Comparison of ENCODE assay signal across 35 cellular contexts in the genomic region with DNA sequence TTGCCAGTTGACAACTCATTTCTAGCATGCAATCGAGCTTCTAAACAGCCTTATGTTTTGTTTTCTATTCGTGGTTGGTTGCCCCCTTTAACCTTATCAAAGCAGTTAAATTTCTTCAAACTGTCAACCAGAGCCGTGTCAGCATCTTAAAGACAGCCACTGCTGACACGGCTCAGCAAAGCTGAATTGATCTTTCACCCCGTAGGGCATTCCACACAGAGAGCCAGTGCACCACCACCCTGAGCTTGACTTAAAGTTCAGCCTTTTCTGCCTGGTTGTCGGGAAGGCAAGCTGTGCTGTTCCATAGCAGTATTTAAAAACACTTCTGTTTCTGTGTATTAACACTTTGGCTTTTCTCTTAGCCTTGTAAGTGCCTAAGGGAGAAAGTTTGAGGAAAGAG.
DNase-seq lines count a peak whose midpoint lies in the region; ATAC-seq, FAIRE-seq and TF ChIP-seq lines count a peak whose summit lies in the region.
"Had no signal": no experiment of that assay in that cellular context is flagged by ENCODE, and none has a peak within 500 bp of the region (broad histone marks: within the 10 kb centered on the region; RNA-seq: fewer than 3 reads in every experiment).

No MANE protein-coding gene starts in this region.

- no peak overlapping the region for H4K8ac ChIP-seq in H1 (ENCODE audit: extremely low read depth, insufficient read depth, low read length)

- H3K4me1 ChIP-seq in H1 (replicated peaks in 1 of 4; ENCODE audit: control insufficient read depth in 3 of 4, insufficient read depth in 4 of 4, low read length in 3 of 4) (peaks cover 0 to 7% (median 4%) of the 10 kb centered on the region in 4 experiments), psoas muscle (peaks cover 8% of the 10 kb centered on the region)
- H3K4me1 ChIP-seq: esophagus squamous epithelium, foreskin keratinocyte, left lung, Peyer's patch, uterus had no signal

- no peaks in the 10 kb centered on the region for H3K79me2 ChIP-seq in H1 (ENCODE audit: control insufficient read depth in 1 of 2, insufficient read depth in 2 of 2, low read length in 2 of 2)

- no peak overlapping the region for H3K9ac ChIP-seq in H1 (replicated peaks in 1 of 4; ENCODE audit: extremely low read depth in 1 of 4, low read depth in 3 of 4, low read length in 3 of 4)

- no peaks in the 10 kb centered on the region for H3K23me2 ChIP-seq in H1 (ENCODE audit: low read depth, low read length)

- H3K79me1 ChIP-seq in H1 (ENCODE audit: low read depth, low read length), result no peaks in the 10 kb centered on the region

- H3K4ac ChIP-seq in H1 (replicated peaks; ENCODE audit: insufficient read length, low read depth, low read length), result no peak overlapping the region

- no peak overlapping the region for H2BK120ac ChIP-seq in H1 (replicated peaks; ENCODE audit: low read depth, low read length)

- no peak overlapping the region for H3K4me3 ChIP-seq in H1 (ENCODE audit: extremely low read depth in 1 of 4, insufficient read depth in 2 of 4, low read depth in 3 of 4, low read length in 4 of 4)
- peak overlapping the region; percentile 16 for H3K4me3 ChIP-seq in psoas muscle
- H3K4me3 ChIP-seq: esophagus squamous epithelium, GM12878, left lung, Peyer's patch, thoracic aorta, uterus had no signal

- no peak for TF ChIP-seq RAD21 in H1 (IDR thresholded peaks at IDR 0.05 in 1 of 2, conservative IDR thresholded peaks at IDR 0.05 in 1 of 2; ENCODE audit: low read depth in 2 of 2, low read length in 2 of 2)

- no peaks in the 10 kb centered on the region for H3K9me3 ChIP-seq in H1 (ENCODE audit: insufficient read depth in 2 of 2, low read depth in 1 of 2, low read length in 1 of 2)
- H3K9me3 ChIP-seq in psoas muscle, result no peaks in the 10 kb centered on the region
- H3K9me3 ChIP-seq: esophagus squamous epithelium, left lung, Peyer's patch, thoracic aorta, uterus had no signal

- H3K4me3 Mint-ChIP-seq in progenitor cell of endocrine pancreas (ENCODE audit: low read depth), result no peak overlapping the region
- H3K4me3 Mint-ChIP-seq in activated naive CD4-positive, alpha-beta T cell treated with anti-CD3 and anti-CD28 coated beads, Interleukin-2, amount 10 ng/mL, durations not matched to agents 7 days and 5 days, result no peak overlapping the region
- H3K4me3 Mint-ChIP-seq: activated naive CD8-positive, alpha-beta T cell treated with anti-CD3 and anti-CD28 coated beads, Interleukin-2, amount 50 U/mL, for 24 hours; CD4-positive, alpha-beta T cell; central memory CD8-positive, alpha-beta T cell; dendritic cell treated with granulocyte-macrophage colony-stimulating factor and Interleukin-4, amounts not matched to agents 40 ng/mL and 50 ng/mL, for 4 days; H9; memory B cell; T-helper 17 cell had no signal

- H3K27me3 ChIP-seq in H1 (replicated peaks in 1 of 4; ENCODE audit: control insufficient read depth in 3 of 4, extremely low read depth in 1 of 4, insufficient read depth in 3 of 4, low read length in 3 of 4), result no peaks in the 10 kb centered on the region
- H3K27me3 ChIP-seq in psoas muscle (ENCODE audit: insufficient read depth in 3 of 3, low read length in 2 of 3), result no peaks in the 10 kb centered on the region
- H3K27me3 ChIP-seq: esophagus squamous epithelium, foreskin keratinocyte, left lung, Peyer's patch, uterus had no signal

- intact Hi-C loops in psoas muscle (cut with DNase I), result no loop called here

- peak; percentile 66 for DNase-seq in ELF-1 (ENCODE audit: low read depth, low spot score)
- DNase-seq in H1 (ENCODE audit: low read depth in 1 of 2, low spot score in 2 of 2), result no peak
- DNase-seq in kidney tubule cell (ENCODE audit: low spot score), result peak; percentile 47
- no peak for DNase-seq in psoas muscle
- no peak for DNase-seq in GM10266 (ENCODE audit: extremely low spot score)
- no peak for DNase-seq in progenitor cell of endocrine pancreas (ENCODE audit: low spot score, unreplicated experiment)
- no peak for DNase-seq in substantia nigra (lab: John Stamatoyannopoulos, UW)
- DNase-seq in activated naive CD4-positive, alpha-beta T cell treated with anti-CD3 and anti-CD28 coated beads, Interleukin-2, amount 10 ng/mL, durations not matched to agents 7 days and 5 days, result no peak
- DNase-seq: activated CD4-positive, alpha-beta T cell treated with anti-CD3 and anti-CD28 coated beads, Interleukin-2, amount 50 U/mL, for 4 hours; activated gamma-delta T cell treated with Interleukin-2 at 50 U/mL for 16 hours; activated naive CD8-positive, alpha-beta T cell treated with anti-CD3 and anti-CD28 coated beads, Interleukin-2, amount 50 U/mL, for 24 hours; activated T-cell treated with anti-CD3 and anti-CD28 coated beads, Interleukin-2, amount 50 U/mL, for 48 hours; CD4-positive, alpha-beta T cell; esophagus squamous epithelium; foreskin keratinocyte; H9; left lung; NCI-H1694; NCI-H446 treated with DMSO at 0.1 percent for 48 hours; NCI-H774; nucleus accumbens; Peyer's patch; SHP77; stimulated activated CD4-positive, alpha-beta T cell treated with anti-CD3 and anti-CD28 coated beads, Interleukin-1b, Interleukin-23, amount 100 ng/mL, for 48 hours; stimulated activated naive CD8-positive, alpha-beta T cell treated with anti-CD3 and anti-CD28 coated beads, Interleukin-15, Interleukin-2, amounts not matched to agents 100 U/mL and 50 U/mL, for 24 hours; T-helper 17 cell; uterus had no signal

- no peak overlapping the region for H2BK5ac ChIP-seq in H1 (ENCODE audit: low read depth, low read length)

- no peak overlapping the region for H4K91ac ChIP-seq in H1 (replicated peaks; ENCODE audit: insufficient read length, low read length)

- no peaks in the 10 kb centered on the region for H3K9me3 Mint-ChIP-seq in progenitor cell of endocrine pancreas (ENCODE audit: low read depth)
- H3K9me3 Mint-ChIP-seq in activated naive CD4-positive, alpha-beta T cell treated with anti-CD3 and anti-CD28 coated beads, Interleukin-2, amount 10 ng/mL, durations not matched to agents 7 days and 5 days, result no peaks in the 10 kb centered on the region
- H3K9me3 Mint-ChIP-seq: activated naive CD8-positive, alpha-beta T cell treated with anti-CD3 and anti-CD28 coated beads, Interleukin-2, amount 50 U/mL, for 24 hours; dendritic cell treated with granulocyte-macrophage colony-stimulating factor and Interleukin-4, amounts not matched to agents 40 ng/mL and 50 ng/mL, for 4 days; H9 had no signal

- peak; percentile 71 for FAIRE-seq in H1 (lab: Jason Lieb, UNC)
- FAIRE-seq: A204.1, D721Med, GM12878 had no signal

- H3K4me2 ChIP-seq in H1 (ENCODE audit: insufficient read depth in 1 of 2, low read depth in 2 of 2, low read length in 2 of 2), result no peak overlapping the region

- peaks cover 7% of the 10 kb centered on the region for H3K27me3 Mint-ChIP-seq in progenitor cell of endocrine pancreas
- H3K27me3 Mint-ChIP-seq in activated naive CD4-positive, alpha-beta T cell treated with anti-CD3 and anti-CD28 coated beads, Interleukin-2, amount 10 ng/mL, durations not matched to agents 7 days and 5 days, result no peaks in the 10 kb centered on the region
- H3K27me3 Mint-ChIP-seq: activated naive CD8-positive, alpha-beta T cell treated with anti-CD3 and anti-CD28 coated beads, Interleukin-2, amount 50 U/mL, for 24 hours; CD4-positive, alpha-beta T cell; central memory CD8-positive, alpha-beta T cell; dendritic cell treated with granulocyte-macrophage colony-stimulating factor and Interleukin-4, amounts not matched to agents 40 ng/mL and 50 ng/mL, for 4 days; memory B cell; T-helper 17 cell had no signal

- no peak overlapping the region for H3K56ac ChIP-seq in H1 (replicated peaks; ENCODE audit: insufficient read length, low read depth, low read length)

- no peaks in the 10 kb centered on the region for H4K20me1 ChIP-seq in H1 (replicated peaks in 1 of 2; ENCODE audit: control insufficient read depth in 1 of 2, insufficient read depth in 2 of 2, low read length in 2 of 2)

- no peak overlapping the region for H3K23ac ChIP-seq in H1 (ENCODE audit: insufficient read length)

- peaks cover 13% of the 10 kb centered on the region for H3K4me1 Mint-ChIP-seq in progenitor cell of endocrine pancreas (ENCODE audit: low read depth)
- no peaks in the 10 kb centered on the region for H3K4me1 Mint-ChIP-seq in activated naive CD4-positive, alpha-beta T cell treated with anti-CD3 and anti-CD28 coated beads, Interleukin-2, amount 10 ng/mL, durations not matched to agents 7 days and 5 days
- H3K4me1 Mint-ChIP-seq: activated naive CD8-positive, alpha-beta T cell treated with anti-CD3 and anti-CD28 coated beads, Interleukin-2, amount 50 U/mL, for 24 hours; central memory CD8-positive, alpha-beta T cell; memory B cell; T-helper 17 cell had no signal

- no peak for TF ChIP-seq EP300 in H1 (IDR thresholded peaks at IDR 0.05; ENCODE audit: borderline replicate concordance in 1 of 2, low read depth in 2 of 2, low read length in 2 of 2)

- H3K27ac Mint-ChIP-seq in progenitor cell of endocrine pancreas, result no peak overlapping the region
- H3K27ac Mint-ChIP-seq in activated naive CD4-positive, alpha-beta T cell treated with anti-CD3 and anti-CD28 coated beads, Interleukin-2, amount 10 ng/mL, durations not matched to agents 7 days and 5 days, result no peak overlapping the region
- H3K27ac Mint-ChIP-seq: activated naive CD8-positive, alpha-beta T cell treated with anti-CD3 and anti-CD28 coated beads, Interleukin-2, amount 50 U/mL, for 24 hours; CD4-positive, alpha-beta T cell; dendritic cell treated with granulocyte-macrophage colony-stimulating factor and Interleukin-4, amounts not matched to agents 40 ng/mL and 50 ng/mL, for 4 days; memory B cell; T-helper 17 cell had no signal

- no peaks in the 10 kb centered on the region for H3K36me3 Mint-ChIP-seq in progenitor cell of endocrine pancreas (ENCODE audit: insufficient read depth)
- no peaks in the 10 kb centered on the region for H3K36me3 Mint-ChIP-seq in activated naive CD4-positive, alpha-beta T cell treated with anti-CD3 and anti-CD28 coated beads, Interleukin-2, amount 10 ng/mL, durations not matched to agents 7 days and 5 days
- H3K36me3 Mint-ChIP-seq: memory B cell had no signal

- H3K14ac ChIP-seq in H1 (ENCODE audit: insufficient read length), result no peak overlapping the region

- ATAC-seq in psoas muscle, result peak in 3 of 4 donors; percentile 39 to 59 (median 48)
- ATAC-seq: activated CD4-positive, CD25-positive, alpha-beta regulatory T cell treated with anti-CD3 and anti-CD28 coated beads, Interleukin-2, amount 50 U/mL, for 24 hours; activated naive CD8-positive, alpha-beta T cell treated with anti-CD3 and anti-CD28 coated beads, Interleukin-2, amount 50 U/mL, for 24 hours; foreskin keratinocyte; GM12878; left lung; stimulated activated naive CD8-positive, alpha-beta T cell treated with anti-CD3 and anti-CD28 coated beads, Interleukin-15, Interleukin-2, amounts not matched to agents 100 U/mL and 50 U/mL, for 24 hours; T-helper 17 cell had no signal

- no peak overlapping the region for H3K18ac ChIP-seq in H1 (ENCODE audit: extremely low read depth, low read length)

- CTCF ChIA-PET in H1 (lab: Charles Lee; ENCODE audit: partially characterized antibody), result interaction anchor here (0.6 to 1.4 kb wide), 6 partner anchors 9 to 499 kb away, joined by 3 to 6 read pairs (median 3); no protein-coding TSS in a partner anchor
- CTCF ChIA-PET in activated naive CD4-positive, alpha-beta T cell treated with anti-CD3 and anti-CD28 coated beads, Interleukin-2, amount 10 ng/mL, durations not matched to agents 7 days and 5 days (lab: Charles Lee), result no interaction called here

- peak overlapping the region; percentile 25; the same call in 1 of the 2 replicates for H2AFZ ChIP-seq in H1 (ENCODE audit: low read length)

- TF ChIP-seq CTCF in H1 (IDR thresholded peaks at IDR 0.05; ENCODE audit: control extremely low read depth in 1 of 3, insufficient read depth in 1 of 3, low read depth in 1 of 3, low read length in 3 of 3) (no peak), psoas muscle (IDR thresholded peaks at IDR 0.05) (no peak), GM10266 (IDR thresholded peaks at IDR 0.05; ENCODE audit: control insufficient read depth, insufficient read depth, low read depth, missing control alignments) (no peak), progenitor cell of endocrine pancreas (IDR thresholded peaks at IDR 0.05; ENCODE audit: unreplicated experiment) (no peak)

- no peaks in the 10 kb centered on the region for H3K36me3 ChIP-seq in H1 (ENCODE audit: control insufficient read depth in 2 of 4, insufficient read depth in 4 of 4, low read length in 3 of 4)
- no peaks in the 10 kb centered on the region for H3K36me3 ChIP-seq in psoas muscle (ENCODE audit: insufficient read depth in 1 of 2, low read depth in 1 of 2)
- H3K36me3 ChIP-seq: esophagus squamous epithelium, left lung, Peyer's patch, thoracic aorta, uterus had no signal

- no peak overlapping the region for H2BK12ac ChIP-seq in H1 (ENCODE audit: low read depth, low read length)

- 62% methylated on average over 6 of the region's 6 CpGs; no CpG with 5 or more reads in 1 of the 2 experiments for WGBS in H1 (ENCODE audit: extremely low coverage in 1 of 2, insufficient coverage in 1 of 2, insufficient read length in 1 of 2, insufficient replicate concordance in 2 of 2, low coverage in 1 of 2, low lambda C conversion rate in 2 of 2, missing lambda C conversion rate in 1 of 2), 2 experiments
- WGBS in psoas muscle, 3 donors, result 24 to 40% (median 29%) methylated on average over 6 of the region's 6 CpGs

- H2BK15ac ChIP-seq in H1 (ENCODE audit: low read length), result no peak overlapping the region

- no peak for TF ChIP-seq POLR2A in H1 (IDR thresholded peaks at IDR 0.05; ENCODE audit: control extremely low read depth in 1 of 2, low read depth in 2 of 2, low read length in 2 of 2)

- H3K27ac ChIP-seq in H1 (ENCODE audit: low read depth, low read length) (no peak overlapping the region), psoas muscle (peak overlapping the region; percentile 44), substantia nigra (ENCODE audit: low read depth, low read length, poor library complexity, severe bottlenecking) (no peak overlapping the region)
- H3K27ac ChIP-seq: esophagus squamous epithelium, foreskin keratinocyte, left lung, Peyer's patch, thoracic aorta, uterus had no signal

- no peak overlapping the region for H2AK5ac ChIP-seq in H1 (ENCODE audit: low read depth, low read length)

- H2BK20ac ChIP-seq in H1 (ENCODE audit: low read length), result no peak overlapping the region; the same call in 1 of the 2 replicates

- POLR2A ChIA-PET in H1 (lab: Charles Lee; ENCODE audit: partially characterized antibody), result no interaction called here

- H4K5ac ChIP-seq in H1 (ENCODE audit: insufficient read length, low read depth, low read length), result no peak overlapping the region

Comparison
In these comparisons a context has a peak if more than half of its experiments do, and no peak if none do; other contexts are left out.
1. DNase-seq: peak in ELF-1 (single experiment) and kidney tubule cell (single experiment); none in H1 (0 of 2), psoas muscle (0 of 2), GM10266 (single experiment), progenitor cell of endocrine pancreas (single experiment), substantia nigra (0 of 49) and activated naive CD4-positive, alpha-beta T cell treated with anti-CD3 and anti-CD28 coated beads, Interleukin-2, amount 10 ng/mL, durations not matched to agents 7 days and 5 days (single experiment).